9 cellular contexts compared by ENCODE assay signal in the genomic region with DNA sequence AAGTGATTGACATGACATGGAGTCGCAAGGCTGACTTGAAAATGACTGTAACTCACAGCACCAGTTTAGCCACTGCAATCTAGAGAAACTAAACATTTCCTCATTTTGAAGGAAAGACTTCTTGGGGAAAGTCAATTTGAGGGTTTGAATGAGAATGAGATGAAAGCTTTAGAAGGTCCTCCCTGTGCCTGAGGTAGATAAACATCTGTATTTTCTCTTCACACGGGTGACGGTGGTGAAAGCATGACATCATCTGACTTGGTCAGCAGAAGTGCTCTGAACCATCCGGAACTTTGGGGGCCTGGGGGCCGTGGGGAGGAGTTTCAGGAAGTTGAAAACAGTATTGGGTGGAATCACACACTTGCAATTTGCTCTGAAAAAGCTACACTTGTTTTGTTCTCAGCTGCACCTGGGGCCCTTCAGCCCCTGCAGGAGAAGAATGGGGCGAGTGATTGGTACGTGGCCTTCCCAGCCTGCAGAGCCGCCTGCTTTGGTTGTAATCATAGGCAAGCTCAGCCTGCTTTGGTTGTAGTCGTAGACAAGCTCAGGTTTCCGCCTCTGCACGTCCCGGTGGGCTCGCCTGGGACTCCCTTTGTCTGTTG. TPM values are rescaled to one million over a fixed set of nuclear protein-coding genes. Genes with fewer than 3 reads are reported as not detected.
A peak's percentile ranks its signal among the peaks of the same experiment; 100 is the strongest.
DNase-seq lines count a peak whose midpoint lies in the region; ATAC-seq and TF ChIP-seq lines count a peak whose summit lies in the region.
"Had no signal": no experiment of that assay in that cellular context is flagged by ENCODE, and none has a peak within 500 bp of the region (broad histone marks: within the 10 kb centered on the region; RNA-seq: fewer than 3 reads in every experiment).

No MANE protein-coding gene starts in this region.

- no peaks in the 10 kb centered on the region for H3K9me3 ChIP-seq in Peyer's patch

- peak overlapping the region in 2 of 4 donors; percentile 12 to 21 for H3K4me3 ChIP-seq in Peyer's patch

- H3K27ac ChIP-seq in Peyer's patch = peak overlapping the region; percentile 45 to 83 (median 75)

- H3K27ac Mint-ChIP-seq in activated naive CD4-positive, alpha-beta T cell treated with anti-CD3 and anti-CD28 coated beads for 36 hours = peak overlapping the region; percentile 99

- H3K9me3 Mint-ChIP-seq in activated naive CD4-positive, alpha-beta T cell treated with anti-CD3 and anti-CD28 coated beads for 36 hours = no peaks in the 10 kb centered on the region

- peaks cover 86% of the 10 kb centered on the region for H3K4me1 Mint-ChIP-seq in activated naive CD4-positive, alpha-beta T cell treated with anti-CD3 and anti-CD28 coated beads for 36 hours (ENCODE audit: low read depth)

- H3K4me1 ChIP-seq in Peyer's patch = peaks cover 0 to 41% (median 24%) of the 10 kb centered on the region in 4 donors

- intact Hi-C loops in activated naive CD4-positive, alpha-beta T cell treated with anti-CD3 and anti-CD28 coated beads for 36 hours (cut with micrococcal nuclease) = loop anchor here (2.0 to 5.0 kb wide), 2 partner anchors 85 to 481 kb away; no protein-coding TSS in a partner anchor

- peaks cover 17% of the 10 kb centered on the region for H3K36me3 Mint-ChIP-seq in activated naive CD4-positive, alpha-beta T cell treated with anti-CD3 and anti-CD28 coated beads for 36 hours (ENCODE audit: low read depth)

- DNase-seq in Peyer's patch (peak in 2 of 3 donors; percentile 78 to 84), iPS-NIHi11 (ENCODE audit: low spot score) (peak; percentile 32), NCI-H1048 (lab: John Stamatoyannopoulos, UW) (no peak)
- peak; percentile 91 for DNase-seq in activated naive CD4-positive, alpha-beta T cell treated with anti-CD3 and anti-CD28 coated beads for 36 hours
- peak; percentile 53 to 77 (median 61) for DNase-seq in stimulated activated CD4-positive, alpha-beta T cell treated with anti-CD3 and anti-CD28 coated beads, TNF-alpha, amount 100 ng/mL, for 24 hours (ENCODE audit: low read depth in 3 of 3)

- no peak for TF ChIP-seq POLR2A in Peyer's patch (IDR thresholded peaks at IDR 0.05)

- peak; percentile 41 for ATAC-seq in GM21447 (IDR thresholded peaks at IDR 0.05; ENCODE audit: unreplicated experiment)
- ATAC-seq in GM19452 (IDR thresholded peaks at IDR 0.05; ENCODE audit: unreplicated experiment) = no peak
- ATAC-seq in HG03280 (IDR thresholded peaks at IDR 0.05; ENCODE audit: unreplicated experiment) = no peak

- no peaks in the 10 kb centered on the region for H3K27me3 Mint-ChIP-seq in activated naive CD4-positive, alpha-beta T cell treated with anti-CD3 and anti-CD28 coated beads for 36 hours (ENCODE audit: low read depth)

- H3K4me3 Mint-ChIP-seq in activated naive CD4-positive, alpha-beta T cell treated with anti-CD3 and anti-CD28 coated beads for 36 hours = peak overlapping the region; percentile 80

- H3K36me3 ChIP-seq in Peyer's patch = peaks cover 0 to 5% (median 0%) of the 10 kb centered on the region in 3 donors

- H3K27me3 ChIP-seq in Peyer's patch = no peaks in the 10 kb centered on the region

- CTCF ChIA-PET in activated naive CD4-positive, alpha-beta T cell treated with anti-CD3 and anti-CD28 coated beads for 36 hours (lab: Charles Lee) = interaction anchor here (0.6 to 1.8 kb wide), 8 partner anchors 11 to 182 kb away, joined by 3 to 5 read pairs (median 3); no protein-coding TSS in a partner anchor

- TF ChIP-seq CTCF in Peyer's patch (IDR thresholded peaks at IDR 0.05) = no peak

RNA-seq across cellular contexts. Expression of gene BANP, which starts 5.0 kb away (rescaled TPM):
- total RNA-seq in Peyer's patch = 100 to 1,000 TPM in 1 of 4 donors, 10 to 100 TPM in 3; 27.6 to 113 (median 42.7) TPM
- total RNA-seq in activated naive CD4-positive, alpha-beta T cell treated with anti-CD3 and anti-CD28 coated beads for 36 hours = 10 to 100 TPM; 35.1 to 38.6 TPM

RNA-seq across cellular contexts. Expression of gene CA5A, which starts 19.9 kb away (rescaled TPM):
- total RNA-seq in Peyer's patch = not detected
- total RNA-seq in activated naive CD4-positive, alpha-beta T cell treated with anti-CD3 and anti-CD28 coated beads for 36 hours = not detected
- total RNA-seq: T-helper 1 cell treated with Interleukin-12 subunit alpha and Interleukin-12 subunit beta and Interleukin-4 antibody, amounts not matched to agents 30 ng/mL and 1 ng/mL, for 36 hours had no signal
